In genomic region chr5:87268126-87268969, GRCh38 we compare ENCODE assay signal across 1 cellular context.
A peak's percentile ranks its signal among the peaks of the same experiment; 100 is the strongest.
TF ChIP-seq lines count a peak whose summit lies in the region.

No MANE protein-coding gene starts in this region.

TF ChIP-seq in HEK293, 187 proteins besides CTCF, POLR2A, EP300 and RAD21 (continued from another document):
- no peak for TF ChIP-seq ZNF148 (tag by site-specific recombination; IDR thresholded peaks at IDR 0.05; ENCODE audit: borderline replicate concordance)
- no peak for TF ChIP-seq ZNF555 (tag by site-specific recombination; conservative IDR thresholded peaks at IDR 0.05)
- no peak for TF ChIP-seq MZF1 (tag by site-specific recombination; IDR thresholded peaks at IDR 0.05; ENCODE audit: borderline replicate concordance)
- TF ChIP-seq ZNF362 (tag by site-specific recombination; IDR thresholded peaks at IDR 0.05), result no peak
- no peak for TF ChIP-seq OVOL3 (tag by site-specific recombination; IDR thresholded peaks at IDR 0.05)
- TF ChIP-seq ZBTB8A (tag by site-specific recombination; IDR thresholded peaks at IDR 0.05), result peak; percentile 77
- no peak for TF ChIP-seq ZNF404 (tag by site-specific recombination; IDR thresholded peaks at IDR 0.05)
- TF ChIP-seq ZNF645 (tag by site-specific recombination; IDR thresholded peaks at IDR 0.05), result no peak
- TF ChIP-seq HOXC10 (CRISPR knock-in tag; IDR thresholded peaks at IDR 0.05), result no peak
- TF ChIP-seq PBX3 (CRISPR knock-in tag; IDR thresholded peaks at IDR 0.05), result no peak
- TF ChIP-seq ZNF266 (tag by site-specific recombination; IDR thresholded peaks at IDR 0.05; ENCODE audit: low read depth), result no peak
- no peak for TF ChIP-seq ZNF132 (tag by site-specific recombination; IDR thresholded peaks at IDR 0.05; ENCODE audit: borderline replicate concordance)
- no peak; the same call in 1 of the 2 replicates for TF ChIP-seq KLF9 (tag by site-specific recombination; IDR thresholded peaks at IDR 0.05; ENCODE audit: low read depth)
- TF ChIP-seq TCF7L2 (IDR thresholded peaks at IDR 0.05; ENCODE audit: borderline replicate concordance, low read depth, low read length), result no peak
- no peak for TF ChIP-seq ZNF747 (tag by site-specific recombination; IDR thresholded peaks at IDR 0.05)
- no peak for TF ChIP-seq AEBP2 (tag by site-specific recombination; IDR thresholded peaks at IDR 0.05; ENCODE audit: borderline replicate concordance)
- 0 out of 2 replicates have a peak, but pooled peaks have one; percentile 42 for TF ChIP-seq ZBTB48 (tag by site-specific recombination; IDR thresholded peaks at IDR 0.05)
- TF ChIP-seq SP3 (tag by site-specific recombination; IDR thresholded peaks at IDR 0.05), result peak; percentile 83
- TF ChIP-seq ZNF426 (tag by site-specific recombination; IDR thresholded peaks at IDR 0.05), result no peak
- TF ChIP-seq ZNF248 (tag by site-specific recombination; IDR thresholded peaks at IDR 0.05), result no peak
- no peak for TF ChIP-seq SCRT2 (tag by site-specific recombination; IDR thresholded peaks at IDR 0.05)
- no peak for TF ChIP-seq SALL2 (tag by site-specific recombination; IDR thresholded peaks at IDR 0.05; ENCODE audit: borderline replicate concordance)
- no peak for TF ChIP-seq ZNF169 (tag by site-specific recombination; IDR thresholded peaks at IDR 0.05)
- no peak for TF ChIP-seq ZNF174 (tag by site-specific recombination; IDR thresholded peaks at IDR 0.05)
- no peak for TF ChIP-seq REPIN1 (tag by site-specific recombination; IDR thresholded peaks at IDR 0.05; ENCODE audit: low read depth)
- TF ChIP-seq ZNF707 (tag by site-specific recombination; IDR thresholded peaks at IDR 0.05), result no peak
- TF ChIP-seq ZNF488 (tag by site-specific recombination; IDR thresholded peaks at IDR 0.05), result no peak
- no peak for TF ChIP-seq ZNF214 (tag by site-specific recombination; IDR thresholded peaks at IDR 0.05; ENCODE audit: borderline replicate concordance)
- TF ChIP-seq ZNF513 (tag by site-specific recombination; IDR thresholded peaks at IDR 0.05), result no peak
- no peak; the same call in 1 of the 2 replicates for TF ChIP-seq ZBTB17 (tag by site-specific recombination; IDR thresholded peaks at IDR 0.05)
- TF ChIP-seq KLF16 (tag by site-specific recombination; IDR thresholded peaks at IDR 0.05), result no peak; the same call in 1 of the 2 replicates
- no peak for TF ChIP-seq ZNF792 (tag by site-specific recombination; IDR thresholded peaks at IDR 0.05)
- no peak for TF ChIP-seq ZNF302 (tag by site-specific recombination; IDR thresholded peaks at IDR 0.05; ENCODE audit: low read depth)
- no peak for TF ChIP-seq ZNF37A (tag by site-specific recombination; IDR thresholded peaks at IDR 0.05)
- TF ChIP-seq ZNF548 (tag by site-specific recombination; IDR thresholded peaks at IDR 0.05), result no peak
- no peak for TF ChIP-seq ZNF184 (tag by site-specific recombination; IDR thresholded peaks at IDR 0.05)
- TF ChIP-seq GLI2 (tag by site-specific recombination; IDR thresholded peaks at IDR 0.05; ENCODE audit: borderline replicate concordance, low read depth), result no peak
- TF ChIP-seq ZNF26 (tag by site-specific recombination; IDR thresholded peaks at IDR 0.05), result no peak
- TF ChIP-seq ZNF610 (tag by site-specific recombination; IDR thresholded peaks at IDR 0.05; ENCODE audit: borderline replicate concordance), result no peak
- TF ChIP-seq HOXA7 (CRISPR knock-in tag; IDR thresholded peaks at IDR 0.05; ENCODE audit: borderline replicate concordance), result no peak
- no peak for TF ChIP-seq ZNF660 (tag by site-specific recombination; IDR thresholded peaks at IDR 0.05)
- peak; percentile 93 for TF ChIP-seq ZNF335 (tag by site-specific recombination; conservative IDR thresholded peaks at IDR 0.05)
- TF ChIP-seq ZNF140 (tag by site-specific recombination; IDR thresholded peaks at IDR 0.05), result no peak
- no peak for TF ChIP-seq ZNF354C (tag by site-specific recombination; IDR thresholded peaks at IDR 0.05; ENCODE audit: borderline replicate concordance, low read depth)
- no peak for TF ChIP-seq ZNF560 (tag by site-specific recombination; IDR thresholded peaks at IDR 0.05; ENCODE audit: borderline replicate concordance)
- no peak; the same call in 1 of the 2 replicates for TF ChIP-seq ZNF501 (tag by site-specific recombination; IDR thresholded peaks at IDR 0.05)
TF ChIP-seq in HEK293: peak in this region for 28.
